In genomic region chr21:34642211-34643075, GRCh38 we compare ENCODE assay signal across 11 cellular contexts. TPM values are rescaled to one million over a fixed set of nuclear protein-coding genes. Genes with fewer than 3 reads are reported as not detected.
DNase-seq lines count a peak whose midpoint lies in the region; ATAC-seq, FAIRE-seq and TF ChIP-seq lines count a peak whose summit lies in the region.
"Had no signal": no experiment of that assay in that cellular context is flagged by ENCODE, and none has a peak within 500 bp of the region (broad histone marks: within the 10 kb centered on the region; RNA-seq: fewer than 3 reads in every experiment).

No MANE protein-coding gene starts in this region.

- H3K4me3 Mint-ChIP-seq in stimulated activated naive B cell treated with anti-CD40 and anti-IgM and Interleukin-4, amounts not matched to agents 10 μg/mL and 1 μg/mL and 100 μg/mL, for 72 hours = peak overlapping the region; percentile 13 to 35

- peaks cover 4% of the 10 kb centered on the region in 2 donors for H3K27me3 Mint-ChIP-seq in stimulated activated naive B cell treated with anti-CD40 and anti-IgM and Interleukin-4, amounts not matched to agents 10 μg/mL and 1 μg/mL and 100 μg/mL, for 72 hours

- intact Hi-C loops in mammary epithelial cell (cut with micrococcal nuclease) (no loop called here), breast epithelium (cut with DNase I; ENCODE audit: low total_unique reads) (no loop called here), posterior cingulate gyrus (cut with DNase I) (no loop called here)

- 80% methylated on average over 5 of the region's 7 CpGs for WGBS in mammary epithelial cell (ENCODE audit: low coverage, missing lambda C conversion rate)

- H3K27ac ChIP-seq in mammary epithelial cell (ENCODE audit: insufficient read depth, low read depth, low read length) (no peak overlapping the region), breast epithelium (no peak overlapping the region)
- H3K27ac ChIP-seq in effector memory CD4-positive, alpha-beta T cell (ENCODE audit: insufficient read depth, low read length, poor library complexity, severe bottlenecking) = no peak overlapping the region
- H3K27ac ChIP-seq: HL-60, uterus had no signal

- no peak overlapping the region for H3K4me2 ChIP-seq in mammary epithelial cell (ENCODE audit: insufficient read depth, low read depth, low read length)

- H3K36me3 Mint-ChIP-seq in stimulated activated naive B cell treated with anti-CD40 and anti-IgM and Interleukin-4, amounts not matched to agents 10 μg/mL and 1 μg/mL and 100 μg/mL, for 72 hours = no peaks in the 10 kb centered on the region

- H4K20me1 ChIP-seq in mammary epithelial cell (ENCODE audit: insufficient read depth, low read length) = no peaks in the 10 kb centered on the region

- H3K9ac ChIP-seq in mammary epithelial cell (ENCODE audit: insufficient read depth, low read length) = no peak overlapping the region

- H3K9me3 Mint-ChIP-seq in stimulated activated naive B cell treated with anti-CD40 and anti-IgM and Interleukin-4, amounts not matched to agents 10 μg/mL and 1 μg/mL and 100 μg/mL, for 72 hours = no peaks in the 10 kb centered on the region

- peaks cover 23 to 29% of the 10 kb centered on the region in 2 donors for H3K4me1 Mint-ChIP-seq in stimulated activated naive B cell treated with anti-CD40 and anti-IgM and Interleukin-4, amounts not matched to agents 10 μg/mL and 1 μg/mL and 100 μg/mL, for 72 hours

- peak; percentile 54 for DNase-seq in mammary epithelial cell
- no peak for DNase-seq in breast epithelium (ENCODE audit: low spot score in 2 of 2)
- peak; percentile 72 for DNase-seq in RCC 7860 (ENCODE audit: low spot score)
- peak; percentile 40 for DNase-seq in stimulated activated naive B cell treated with anti-CD40 and anti-IgM and Interleukin-4, amounts not matched to agents 10 μg/mL and 1 μg/mL and 100 μg/mL, for 72 hours
- DNase-seq in posterior cingulate gyrus = no peak
- no peak for DNase-seq in effector memory CD4-positive, alpha-beta T cell
- no peak for DNase-seq in stimulated activated CD4-positive, alpha-beta T cell treated with anti-CD3 and anti-CD28 coated beads, Interleukin-1b, Interleukin-23, amount 100 ng/mL, for 48 hours
- DNase-seq: uterus had no signal

- dilution Hi-C loops in mammary epithelial cell (cut with HindIII; ENCODE audit: low sequenced_read_pairs) = no loop called here

- no peak for TF ChIP-seq CTCF in mammary epithelial cell (conservative IDR thresholded peaks at IDR 0.05 in 1 of 2, IDR thresholded peaks at IDR 0.05 in 1 of 2; ENCODE audit: extremely low read depth in 1 of 2, insufficient read depth in 1 of 2, low read depth in 1 of 2, low read length in 2 of 2)
- TF ChIP-seq CTCF in breast epithelium (IDR thresholded peaks at IDR 0.05) = no peak

- no peaks in the 10 kb centered on the region for H3K36me3 ChIP-seq in mammary epithelial cell (ENCODE audit: insufficient read depth, low read length)
- H3K36me3 ChIP-seq in breast epithelium = no peaks in the 10 kb centered on the region
- H3K36me3 ChIP-seq in effector memory CD4-positive, alpha-beta T cell (ENCODE audit: control insufficient read depth, insufficient read depth, low read length) = no peaks in the 10 kb centered on the region
- H3K36me3 ChIP-seq: uterus had no signal

- FAIRE-seq in RCC 7860 (lab: Jason Lieb, UNC) = peak; percentile 25

- H3K79me2 ChIP-seq in mammary epithelial cell (ENCODE audit: insufficient read depth, low read length) = no peaks in the 10 kb centered on the region

- no peak for TF ChIP-seq POLR2A in breast epithelium (IDR thresholded peaks at IDR 0.05)

- CTCF ChIA-PET in mammary epithelial cell (lab: Charles Lee; ENCODE audit: low non-redundant PET) = no interaction called here

- H3K4me1 ChIP-seq in mammary epithelial cell (ENCODE audit: insufficient read depth, low read length) = peaks cover 27% of the 10 kb centered on the region
- H3K4me1 ChIP-seq in breast epithelium = no peaks in the 10 kb centered on the region
- no peaks in the 10 kb centered on the region for H3K4me1 ChIP-seq in effector memory CD4-positive, alpha-beta T cell (ENCODE audit: control insufficient read depth, insufficient read depth, low read length, poor library complexity, severe bottlenecking)
- H3K4me1 ChIP-seq: uterus had no signal

- H3K9me3 ChIP-seq in mammary epithelial cell (replicated peaks; ENCODE audit: insufficient read depth, low read length) (no peaks in the 10 kb centered on the region), breast epithelium (no peaks in the 10 kb centered on the region)
- H3K9me3 ChIP-seq in effector memory CD4-positive, alpha-beta T cell (ENCODE audit: control insufficient read depth, low read length) = no peaks in the 10 kb centered on the region
- H3K9me3 ChIP-seq: uterus had no signal

- H3K4me3 ChIP-seq in mammary epithelial cell (replicated peaks in 1 of 3; ENCODE audit: insufficient read depth in 1 of 3, low read depth in 2 of 3, low read length in 3 of 3) (no peak overlapping the region), breast epithelium (no peak overlapping the region)
- H3K4me3 ChIP-seq in effector memory CD4-positive, alpha-beta T cell (ENCODE audit: insufficient read depth, low read depth, low read length, poor library complexity, severe bottlenecking) = no peak overlapping the region
- H3K4me3 ChIP-seq: uterus had no signal

- no TSS peak for BruUV-seq in mammary epithelial cell (replicated peaks; lab: Mats Ljungman, UMichigan)

- H2AFZ ChIP-seq in mammary epithelial cell (ENCODE audit: low read depth, low read length) = no peak overlapping the region

- ATAC-seq in HG02884 (IDR thresholded peaks at IDR 0.05; ENCODE audit: unreplicated experiment) = peak; percentile 46
- peak; percentile 79 to 80 for ATAC-seq in stimulated activated naive B cell treated with anti-CD40 and anti-IgM and Interleukin-4, amounts not matched to agents 10 μg/mL and 1 μg/mL and 100 μg/mL, for 72 hours (replicated peaks)

- in situ Hi-C loops in mammary epithelial cell (cut with MboI; ENCODE audit: low sequenced_read_pairs in 2 of 2) = no loop called here

- peak overlapping the region; percentile 42 for H3K27ac Mint-ChIP-seq in stimulated activated naive B cell treated with anti-CD40 and anti-IgM and Interleukin-4, amounts not matched to agents 10 μg/mL and 1 μg/mL and 100 μg/mL, for 72 hours

- H3K27me3 ChIP-seq in mammary epithelial cell (ENCODE audit: insufficient read depth, low read length) (no peaks in the 10 kb centered on the region), breast epithelium (no peaks in the 10 kb centered on the region)
- no peaks in the 10 kb centered on the region for H3K27me3 ChIP-seq in effector memory CD4-positive, alpha-beta T cell (replicated peaks; ENCODE audit: control insufficient read depth, insufficient read depth, low read length, poor library complexity, severe bottlenecking)
- H3K27me3 ChIP-seq: uterus had no signal

RNA-seq across cellular contexts. Expression of gene CLIC6, which starts 26.4 kb away (rescaled TPM):
- total RNA-seq in mammary epithelial cell (under 1 TPM in 1 of 2 donors, not detected in 1; 0.07 TPM), breast epithelium (10 to 100 TPM in 2 of 3 donors, 1 to 10 TPM in 1; 10.0 to 34.1 (median 14.4) TPM)
- not detected for polyA plus RNA-seq in mammary epithelial cell
- polyA minus RNA-seq in mammary epithelial cell = not detected
- polyA plus RNA-seq: AG04450 had no signal

RNA-seq across cellular contexts. Expression of gene RCAN1, which starts 27.5 kb away (rescaled TPM):
- 10 to 100 TPM; 28.8 to 60.7 TPM for total RNA-seq in mammary epithelial cell
- 8.5 TPM for polyA plus RNA-seq in mammary epithelial cell
- 5.5 TPM for polyA minus RNA-seq in mammary epithelial cell
- 10 to 100 TPM; 30.1 to 73.0 (median 47.9) TPM for total RNA-seq in breast epithelium

Comparison
In these comparisons a context has a peak if more than half of its experiments do, and no peak if none do; other contexts are left out.
1. DNase-seq: peak in mammary epithelial cell (single experiment), RCC 7860 (single experiment) and stimulated activated naive B cell treated with anti-CD40 and anti-IgM and Interleukin-4, amounts not matched to agents 10 μg/mL and 1 μg/mL and 100 μg/mL, for 72 hours (single experiment); none in breast epithelium (0 of 2), posterior cingulate gyrus (0 of 10), effector memory CD4-positive, alpha-beta T cell (0 of 3) and stimulated activated CD4-positive, alpha-beta T cell treated with anti-CD3 and anti-CD28 coated beads, Interleukin-1b, Interleukin-23, amount 100 ng/mL, for 48 hours (single experiment).
2. RNA of gene CLIC6, which starts 26.4 kb away (total RNA-seq): 10.0 to 34.1 TPM in breast epithelium; 0.07 TPM in mammary epithelial cell; every median in the first group is over 10 times any median in the second.